In genomic region chr11:33753304-33753703, GRCh38 we compare ENCODE assay signal across 9 cellular contexts. TPM values are rescaled to one million over a fixed set of nuclear protein-coding genes. Genes with fewer than 3 reads are reported as not detected.
A peak's percentile ranks its signal among the peaks of the same experiment; 100 is the strongest.
DNase-seq lines count a peak whose midpoint lies in the region; ATAC-seq and TF ChIP-seq lines count a peak whose summit lies in the region.
"Had no signal": no experiment of that assay in that cellular context is flagged by ENCODE, and none has a peak within 500 bp of the region (broad histone marks: within the 10 kb centered on the region; RNA-seq: fewer than 3 reads in every experiment).

No MANE protein-coding gene starts in this region.

- H3K9me3 ChIP-seq in Karpas-422 (ENCODE audit: low read length): no peaks in the 10 kb centered on the region
- H3K9me3 ChIP-seq in left lung: no peaks in the 10 kb centered on the region
- H3K9me3 ChIP-seq: suprapubic skin had no signal

- H4K20me1 ChIP-seq in Karpas-422 (ENCODE audit: insufficient read depth, low read depth, low read length): no peaks in the 10 kb centered on the region; the same call in 1 of the 2 replicates

- H3K27me3 ChIP-seq in Karpas-422 (ENCODE audit: low read length) (no peaks in the 10 kb centered on the region), left lung (no peaks in the 10 kb centered on the region)
- H3K27me3 ChIP-seq: suprapubic skin had no signal

- ATAC-seq in GM18861 (IDR thresholded peaks at IDR 0.05; ENCODE audit: unreplicated experiment): peak; percentile 96
- ATAC-seq in left lung: peak; percentile 33

- no peaks in the 10 kb centered on the region for H3K4me1 Mint-ChIP-seq in type B pancreatic cell (ENCODE audit: unreplicated experiment)

- no peaks in the 10 kb centered on the region for H3K9me3 Mint-ChIP-seq in type B pancreatic cell

- intact Hi-C loops in left lung (cut with DNase I) (no loop called here), posterior vena cava (cut with DNase I) (no loop called here)

- H3K4me3 ChIP-seq in Karpas-422 (ENCODE audit: low read length): peak overlapping the region; percentile 13; the same call in 1 of the 2 replicates
- no peak overlapping the region for H3K4me3 ChIP-seq in left lung
- H3K4me3 ChIP-seq: suprapubic skin had no signal

- no peak overlapping the region for H3K27ac ChIP-seq in Karpas-422 (ENCODE audit: low read length)
- no peak overlapping the region for H3K27ac ChIP-seq in left lung
- H3K27ac ChIP-seq: suprapubic skin had no signal

- no peaks in the 10 kb centered on the region for H3K27me3 Mint-ChIP-seq in type B pancreatic cell

- H3K4me3 Mint-ChIP-seq in type B pancreatic cell: no peak overlapping the region

- peaks cover 7% of the 10 kb centered on the region for H3K36me3 Mint-ChIP-seq in type B pancreatic cell

- TF ChIP-seq CTCF in left lung (IDR thresholded peaks at IDR 0.05) (no peak), type B pancreatic cell (conservative IDR thresholded peaks at IDR 0.05) (no peak)

- no peaks in the 10 kb centered on the region for H3K79me2 ChIP-seq in Karpas-422 (ENCODE audit: low read length)

- H3K36me3 ChIP-seq in Karpas-422 (ENCODE audit: insufficient read depth, low read length): peaks cover 7% of the 10 kb centered on the region
- H3K36me3 ChIP-seq in left lung: peaks cover 0 to 96% of the 10 kb centered on the region in 2 donors

- peak overlapping the region; percentile 54 for H3K4me2 ChIP-seq in Karpas-422 (ENCODE audit: low read depth, low read length, poor library complexity, severe bottlenecking)

- H3K9me2 ChIP-seq in Karpas-422 (replicated peaks; ENCODE audit: insufficient read depth, low read length): no peaks in the 10 kb centered on the region

- no peak overlapping the region for H3K9ac ChIP-seq in Karpas-422 (ENCODE audit: low read length)

- H3K4me1 ChIP-seq in Karpas-422 (ENCODE audit: low read length): peaks cover 23% of the 10 kb centered on the region
- H3K4me1 ChIP-seq in left lung: no peaks in the 10 kb centered on the region
- H3K4me1 ChIP-seq: suprapubic skin had no signal

- H3K27ac Mint-ChIP-seq in type B pancreatic cell: no peak overlapping the region

- DNase-seq in HCEC 1CT (peak; percentile 31), Karpas-422 (peak; percentile 73), left lung (no peak), posterior vena cava (ENCODE audit: low spot score) (no peak), NCI-H2029 treated with DMSO at 0.1 percent for 48 hours (lab: John Stamatoyannopoulos, UW) (no peak), type B pancreatic cell (ENCODE audit: extremely low spot score, unreplicated experiment) (no peak)
- no peak for DNase-seq in activated T-cell treated with anti-CD3 and anti-CD28 coated beads, Interleukin-2, amount 50 U/mL, for 48 hours

- no peak overlapping the region for H2AFZ ChIP-seq in Karpas-422 (ENCODE audit: low read length)

RNA-seq across cellular contexts. Expression of gene CD59, which starts 17.1 kb away (rescaled TPM):
- 0.18 and 5.7 TPM in 2 replicates for total RNA-seq in Karpas-422 (2014; rRNA removed; shearing (Covaris generic); ENCODE audit: low replicate concordance)
- total RNA-seq in left lung: 1,000 to 10,000 TPM in 1 of 2 donors, 100 to 1,000 TPM in 1; 928 to 1,244 TPM
- total RNA-seq in posterior vena cava: 1,000 to 10,000 TPM in 1 of 2 donors, 100 to 1,000 TPM in 1; 654 to 1,001 TPM
- 204 and 292 TPM in 2 replicates for total RNA-seq in type B pancreatic cell (ENCODE audit: low replicate concordance)

RNA-seq across cellular contexts. Expression of gene FBXO3, which starts 21.0 kb away (rescaled TPM):
- total RNA-seq in Karpas-422 (2014; rRNA removed; shearing (Covaris generic); ENCODE audit: low replicate concordance): 12.9 and 42.0 TPM in 2 replicates
- total RNA-seq in left lung (10 to 100 TPM; 25.9 to 30.5 TPM), posterior vena cava (10 to 100 TPM; 29.4 to 32.9 TPM), type B pancreatic cell (ENCODE audit: low replicate concordance) (29.3 and 34.5 TPM in 2 replicates)

RNA-seq across cellular contexts. Expression of gene C11orf91, which starts 52.7 kb away (rescaled TPM):
- not detected in 2 replicates for total RNA-seq in Karpas-422 (2014; rRNA removed; shearing (Covaris generic); ENCODE audit: low replicate concordance)
- total RNA-seq in left lung (1 to 10 TPM in 1 of 2 donors, not detected in 1; 2.2 TPM), posterior vena cava (1 to 10 TPM; 1.3 to 2.2 TPM), type B pancreatic cell (ENCODE audit: low replicate concordance) (not detected in 2 replicates)
- total RNA-seq: suprapubic skin had no signal

Comparison
In these comparisons a context has a peak if more than half of its experiments do, and no peak if none do; other contexts are left out.
1. DNase-seq: peak in HCEC 1CT (single experiment) and Karpas-422 (single experiment); none in left lung (0 of 2), posterior vena cava (single experiment), NCI-H2029 treated with DMSO at 0.1 percent for 48 hours (single experiment), type B pancreatic cell (single experiment) and activated T-cell treated with anti-CD3 and anti-CD28 coated beads, Interleukin-2, amount 50 U/mL, for 48 hours (0 of 2).
2. RNA of gene CD59, which starts 17.1 kb away (total RNA-seq): 928 to 1,244 TPM in left lung, 654 to 1,001 TPM in posterior vena cava and 204 to 292 TPM in type B pancreatic cell; 0.18 to 5.7 TPM in Karpas-422; every median in the first group is over 10 times any median in the second.